21 cellular contexts compared by ENCODE assay signal in genomic region chr6:92231220-92231701, GRCh38.
DNase-seq lines count a peak whose midpoint lies in the region; ATAC-seq and TF ChIP-seq lines count a peak whose summit lies in the region.
"Had no signal": no experiment of that assay in that cellular context is flagged by ENCODE, and none has a peak within 500 bp of the region (broad histone marks: within the 10 kb centered on the region; RNA-seq: fewer than 3 reads in every experiment).

No MANE protein-coding gene starts in this region.

- H3K36me3 ChIP-seq in neural progenitor cell = no peaks in the 10 kb centered on the region
- H3K36me3 ChIP-seq in Peyer's patch = no peaks in the 10 kb centered on the region
- H3K36me3 ChIP-seq in CD4-positive, alpha-beta memory T cell (ENCODE audit: insufficient read depth, low read length) = no peaks in the 10 kb centered on the region
- H3K36me3 ChIP-seq: brain microvascular endothelial cell, pancreas, right lobe of liver, uterus had no signal

- peak; percentile 2 for DNase-seq in NCI-H2196 (lab: John Stamatoyannopoulos, UW; ENCODE audit: unreplicated experiment)
- DNase-seq in NCI-H2196 treated with DMSO at 0.1 percent for 48 hours (lab: John Stamatoyannopoulos, UW; ENCODE audit: unreplicated experiment) = no peak
- DNase-seq in NCI-H1417 treated with DMSO at 0.1 percent for 48 hours (lab: John Stamatoyannopoulos, UW) = peak; percentile 92
- peak; percentile 99 for DNase-seq in NCI-H345 treated with DMSO at 0.1 percent for 48 hours (lab: John Stamatoyannopoulos, UW; ENCODE audit: unreplicated experiment)
- peak; percentile 36 for DNase-seq in neural progenitor cell (ENCODE audit: low spot score)
- DNase-seq in Peyer's patch = no peak
- DNase-seq in CD4-positive, alpha-beta memory T cell = no peak
- DNase-seq: activated CD4-positive, alpha-beta T cell treated with anti-CD3 and anti-CD28 coated beads, Interleukin-2, amount 50 U/mL, for 4 hours; activated effector memory CD4-positive, alpha-beta T cell treated with anti-CD3 and anti-CD28 coated beads, Interleukin-2, amount 50 U/mL, for 16 hours; brain microvascular endothelial cell; Calu3; KG1; left colon; natural killer cell; pancreas; right lobe of liver; T-helper 17 cell; uterus had no signal

- no peaks in the 10 kb centered on the region for H3K9me3 Mint-ChIP-seq in neural progenitor cell
- peaks cover 4 to 22% (median 8%) of the 10 kb centered on the region in 8 donors for H3K9me3 Mint-ChIP-seq in CD4-positive, alpha-beta memory T cell

- POLR2A ChIA-PET in CD4-positive, alpha-beta memory T cell (lab: Charles Lee; ENCODE audit: partially characterized antibody) = no interaction called here

- H3K27me3 ChIP-seq in neural progenitor cell (no peaks in the 10 kb centered on the region), Peyer's patch (no peaks in the 10 kb centered on the region)
- H3K27me3 ChIP-seq in CD4-positive, alpha-beta memory T cell (ENCODE audit: insufficient read depth, low read length) = no peaks in the 10 kb centered on the region
- H3K27me3 ChIP-seq: brain microvascular endothelial cell, pancreas, right lobe of liver, uterus had no signal

- no peaks in the 10 kb centered on the region for H3K9me3 ChIP-seq in neural progenitor cell (ENCODE audit: low read depth)
- H3K9me3 ChIP-seq in Peyer's patch = no peaks in the 10 kb centered on the region
- H3K9me3 ChIP-seq in CD4-positive, alpha-beta memory T cell (ENCODE audit: control insufficient read depth in 1 of 2, low read length in 2 of 2) = no peaks in the 10 kb centered on the region
- H3K9me3 ChIP-seq: pancreas, right lobe of liver, uterus had no signal

- H3K4me1 Mint-ChIP-seq in neural progenitor cell = peaks cover 4% of the 10 kb centered on the region
- H3K4me1 Mint-ChIP-seq in CD4-positive, alpha-beta memory T cell = no peaks in the 10 kb centered on the region
- H3K4me1 Mint-ChIP-seq: natural killer cell, T-helper 17 cell had no signal

- no peak for ATAC-seq in GM21576 (IDR thresholded peaks at IDR 0.05; ENCODE audit: unreplicated experiment)
- ATAC-seq: left colon, natural killer cell, pancreas, PC-3, right lobe of liver, T-helper 17 cell had no signal

- H3K4me3 ChIP-seq in neural progenitor cell = no peak overlapping the region
- H3K4me3 ChIP-seq in Peyer's patch = no peak overlapping the region
- no peak overlapping the region for H3K4me3 ChIP-seq in CD4-positive, alpha-beta memory T cell (ENCODE audit: low read length in 2 of 2)
- H3K4me3 ChIP-seq: pancreas, right lobe of liver, uterus had no signal

- H2AFZ ChIP-seq in neural progenitor cell (replicated peaks) = no peak overlapping the region

- no peak for TF ChIP-seq POLR2A in Peyer's patch (IDR thresholded peaks at IDR 0.05)

- H3K36me3 Mint-ChIP-seq in neural progenitor cell = no peaks in the 10 kb centered on the region
- H3K36me3 Mint-ChIP-seq in CD4-positive, alpha-beta memory T cell = no peaks in the 10 kb centered on the region

- H3K4me2 ChIP-seq in neural progenitor cell = no peak overlapping the region

- TF ChIP-seq CTCF in neural progenitor cell (IDR thresholded peaks at IDR 0.05) (no peak), Peyer's patch (IDR thresholded peaks at IDR 0.05) (no peak)

- no peak overlapping the region for H3K9ac ChIP-seq in neural progenitor cell

- no peaks in the 10 kb centered on the region for H3F3A ChIP-seq in neural progenitor cell (ENCODE audit: low read depth)

- CTCF ChIA-PET in CD4-positive, alpha-beta memory T cell (lab: Charles Lee; ENCODE audit: partially characterized antibody) = no interaction called here

- H3K4me1 ChIP-seq in neural progenitor cell (no peaks in the 10 kb centered on the region), Peyer's patch (no peaks in the 10 kb centered on the region)
- no peaks in the 10 kb centered on the region for H3K4me1 ChIP-seq in CD4-positive, alpha-beta memory T cell (ENCODE audit: insufficient read depth, low read length)
- H3K4me1 ChIP-seq: pancreas, right lobe of liver, uterus had no signal

- no peak overlapping the region for H3K4me3 Mint-ChIP-seq in neural progenitor cell
- H3K4me3 Mint-ChIP-seq in CD4-positive, alpha-beta memory T cell = no peak overlapping the region
- H3K4me3 Mint-ChIP-seq: natural killer cell, T-helper 17 cell had no signal

- no peaks in the 10 kb centered on the region for H3K27me3 Mint-ChIP-seq in neural progenitor cell (ENCODE audit: insufficient read depth, low read depth)
- no peaks in the 10 kb centered on the region for H3K27me3 Mint-ChIP-seq in CD4-positive, alpha-beta memory T cell
- H3K27me3 Mint-ChIP-seq: T-helper 17 cell had no signal

- intact Hi-C loops in CD4-positive, alpha-beta memory T cell (cut with micrococcal nuclease) = no loop called here

- no peaks in the 10 kb centered on the region for H3K79me2 ChIP-seq in neural progenitor cell (ENCODE audit: low read depth)

- H4K20me1 ChIP-seq in neural progenitor cell (ENCODE audit: low read depth) = no peaks in the 10 kb centered on the region

- H3K27ac Mint-ChIP-seq in neural progenitor cell = no peak overlapping the region
- H3K27ac Mint-ChIP-seq in CD4-positive, alpha-beta memory T cell = no peak overlapping the region
- H3K27ac Mint-ChIP-seq: natural killer cell, T-helper 17 cell had no signal

- H3K27ac ChIP-seq in neural progenitor cell = no peak overlapping the region
- no peak overlapping the region for H3K27ac ChIP-seq in Peyer's patch
- H3K27ac ChIP-seq in CD4-positive, alpha-beta memory T cell (ENCODE audit: low read depth, low read length) = no peak overlapping the region
- H3K27ac ChIP-seq: brain microvascular endothelial cell, pancreas, right lobe of liver, uterus, VCaP had no signal

Comparison
In these comparisons a context has a peak if more than half of its experiments do, and no peak if none do; other contexts are left out.
1. DNase-seq: peak in NCI-H2196 (single experiment), NCI-H1417 treated with DMSO at 0.1 percent for 48 hours (single experiment), NCI-H345 treated with DMSO at 0.1 percent for 48 hours (single experiment) and neural progenitor cell (single experiment); none in NCI-H2196 treated with DMSO at 0.1 percent for 48 hours (single experiment), Peyer's patch (0 of 3) and CD4-positive, alpha-beta memory T cell (0 of 5).